In the genomic region with DNA sequence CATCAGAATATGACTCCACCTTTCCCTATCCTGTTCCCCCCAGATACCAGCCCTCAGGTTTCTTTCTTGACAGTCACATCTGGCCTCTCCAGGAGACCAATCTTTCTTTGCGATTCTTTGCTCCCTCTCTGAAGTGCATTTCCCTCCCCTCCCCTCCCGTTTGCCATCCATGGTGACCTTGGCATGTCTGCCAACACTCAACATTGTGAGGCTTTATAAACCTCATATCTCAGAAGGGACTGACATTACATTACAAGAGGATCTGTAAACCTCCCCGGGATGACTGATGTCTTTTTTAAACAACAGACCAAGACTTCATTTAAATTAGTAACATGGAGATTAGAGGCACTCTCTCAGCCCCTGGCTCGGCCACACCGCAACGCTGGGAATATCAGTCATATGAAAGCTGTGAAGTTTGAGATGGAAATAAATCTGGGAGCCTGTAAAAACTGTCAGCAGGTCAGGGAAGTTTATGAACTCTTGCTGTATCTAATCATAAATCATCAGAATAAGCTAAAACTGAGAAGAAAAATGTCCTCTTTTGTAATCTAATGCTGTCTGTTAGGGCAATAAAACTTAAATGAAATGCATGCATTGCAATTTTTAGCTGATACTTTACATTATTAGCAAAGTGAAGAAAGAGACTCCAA, we compare ENCODE assay signal across 22 cellular contexts.
DNase-seq lines count a peak whose midpoint lies in the region; ATAC-seq, FAIRE-seq and TF ChIP-seq lines count a peak whose summit lies in the region.
"Had no signal": no experiment of that assay in that cellular context is flagged by ENCODE, and none has a peak within 500 bp of the region (broad histone marks: within the 10 kb centered on the region; RNA-seq: fewer than 3 reads in every experiment).

No MANE protein-coding gene starts in this region.

- H3K4me2 ChIP-seq in K562 (ENCODE audit: insufficient read depth, low read length): no peak overlapping the region
- H3K4me2 ChIP-seq: PC-9 had no signal

- no peak for FAIRE-seq in K562 (lab: Jason Lieb, UNC)

- H3K27me3 ChIP-seq in cardiac muscle cell (no peaks in the 10 kb centered on the region), K562 (ENCODE audit: control insufficient read depth in 2 of 2, insufficient read depth in 2 of 2, low read length in 2 of 2) (peaks cover 0 to 12% of the 10 kb centered on the region in 2 experiments; a peak in 1 of 5 replicates), transverse colon (no peaks in the 10 kb centered on the region)
- no peaks in the 10 kb centered on the region for H3K27me3 ChIP-seq in CD8-positive, alpha-beta T cell (ENCODE audit: insufficient read depth, low read length)
- H3K27me3 ChIP-seq: BE2C had no signal

- DNase-seq in cardiac muscle cell (ENCODE audit: low read depth in 1 of 2, low spot score in 1 of 2) (peak in 1 of 2 donors; percentile 53), Right ventricle myocardium inferior (ENCODE audit: missing footprints) (no peak), K562 (ENCODE audit: extremely low read depth in 1 of 4, low spot score in 3 of 4) (no peak), mucosa of descending colon (peak in 1 of 3 donors; percentile 29), transverse colon (no peak)
- DNase-seq in CD8-positive, alpha-beta T cell: no peak
- DNase-seq: 8988T; ACHN; BE2C; KBM-7; NCI-H1105 treated with DMSO at 0.1 percent for 48 hours; NCI-H146; NCI-H1930; NCI-H2107; NCI-H446; NCI-H524 treated with DMSO at 0.1 percent for 48 hours; NCI-H774; NK-92 treated with Interleukin-12 subunit alpha and Interleukin-12 subunit beta, amount 100 ng/mL, for 24 hours; SHP77 had no signal

- 2% methylated on average over 6 of the region's 6 CpGs for WGBS in K562 (ENCODE audit: insufficient coverage, low coverage, missing lambda C conversion rate)
- WGBS in transverse colon (ENCODE audit: low coverage in 1 of 2), 2 donors: 25 to 32% methylated on average over 6 of the region's 6 CpGs

- no peaks in the 10 kb centered on the region for H4K20me1 ChIP-seq in K562 (replicated peaks; ENCODE audit: control insufficient read depth, insufficient read depth, low read length)

- TF ChIP-seq RAD21 in K562 (CRISPR knock-in tag; conservative IDR thresholded peaks at IDR 0.05 in 1 of 2, IDR thresholded peaks at IDR 0.05 in 1 of 2): no peak

- no peak for TF ChIP-seq POLR2A in K562 (conservative IDR thresholded peaks at IDR 0.05)
- TF ChIP-seq POLR2A in transverse colon (IDR thresholded peaks at IDR 0.05): no peak

- H3K4me1 ChIP-seq in cardiac muscle cell (ENCODE audit: low read depth): peaks cover 8% of the 10 kb centered on the region
- H3K4me1 ChIP-seq in K562 (replicated peaks in 1 of 2; ENCODE audit: control insufficient read depth in 2 of 2, insufficient read depth in 2 of 2, low read length in 2 of 2): no peaks in the 10 kb centered on the region
- peaks cover 17% of the 10 kb centered on the region for H3K4me1 ChIP-seq in mucosa of descending colon (ENCODE audit: low read depth)
- H3K4me1 ChIP-seq in transverse colon: peaks cover 0 to 32% (median 19%) of the 10 kb centered on the region in 4 donors
- H3K4me1 ChIP-seq in CD8-positive, alpha-beta T cell (ENCODE audit: insufficient read depth, low read length): no peaks in the 10 kb centered on the region
- H3K4me1 ChIP-seq: BE2C had no signal

- no peak overlapping the region for H3K9ac ChIP-seq in K562 (ENCODE audit: insufficient read depth in 1 of 2, low read depth in 2 of 2, low read length in 2 of 2)

- H3K36me3 ChIP-seq in cardiac muscle cell: no peaks in the 10 kb centered on the region
- H3K36me3 ChIP-seq in K562 (ENCODE audit: control insufficient read depth, insufficient read depth, low read length): no peaks in the 10 kb centered on the region
- no peaks in the 10 kb centered on the region for H3K36me3 ChIP-seq in mucosa of descending colon (ENCODE audit: low read depth)
- no peaks in the 10 kb centered on the region for H3K36me3 ChIP-seq in transverse colon
- no peaks in the 10 kb centered on the region for H3K36me3 ChIP-seq in CD8-positive, alpha-beta T cell (ENCODE audit: insufficient read depth, low read length)
- H3K36me3 ChIP-seq: BE2C had no signal

- no peak for ATAC-seq in Right ventricle myocardium inferior
- no peak for ATAC-seq in K562
- ATAC-seq in mucosa of descending colon: peak; percentile 13
- no peak for ATAC-seq in HG02938 (IDR thresholded peaks at IDR 0.05; ENCODE audit: unreplicated experiment)
- ATAC-seq in CD8-positive, alpha-beta T cell: no peak
- ATAC-seq: HCT116 had no signal

- H3K27ac Mint-ChIP-seq in CD8-positive, alpha-beta T cell: no peak overlapping the region

- H3K9me1 ChIP-seq in K562 (ENCODE audit: control insufficient read depth, insufficient read depth, low read length): no peaks in the 10 kb centered on the region

- H3K4me3 ChIP-seq in cardiac muscle cell (no peak overlapping the region), K562 (no peak overlapping the region), mucosa of descending colon (no peak overlapping the region), transverse colon (no peak overlapping the region)
- no peak overlapping the region for H3K4me3 ChIP-seq in CD8-positive, alpha-beta T cell (ENCODE audit: low read depth, low read length)
- H3K4me3 ChIP-seq: PC-9 had no signal

- POLR2A ChIA-PET in K562 (lab: Yijun Ruan, JAX): interaction anchor here (1.0 kb wide), 1 partner anchor 29 kb away, joined by 4 read pairs; no protein-coding TSS in a partner anchor
- POLR2A ChIA-PET in CD8-positive, alpha-beta T cell (lab: Charles Lee): no interaction called here

- TF ChIP-seq CTCF in cardiac muscle cell (IDR thresholded peaks at IDR 0.05; ENCODE audit: low read depth, low read length) (no peak), K562 (IDR thresholded peaks at IDR 0.05 in 2 of 3, conservative IDR thresholded peaks at IDR 0.05 in 1 of 3; ENCODE audit: insufficient read depth in 2 of 3, low read depth in 1 of 3, low read length in 3 of 3) (no peak), mucosa of descending colon (IDR thresholded peaks at IDR 0.05) (no peak), transverse colon (IDR thresholded peaks at IDR 0.05) (no peak)
- no peak for TF ChIP-seq CTCF in CD8-positive, alpha-beta T cell (IDR thresholded peaks at IDR 0.05)

- in situ Hi-C loops in K562 (cut with MboI): no loop called here
- in situ Hi-C loops in transverse colon (cut with MboI; ENCODE audit: low pct_ligation_motif_present in 1 of 4, low pct_unique_long_range_greater_than_20kb in 1 of 4, low sequenced_read_pairs in 3 of 4): no loop called here

- CTCF ChIA-PET in K562 (lab: Yijun Ruan, JAX; ENCODE audit: low intra/inter-chr PET ratio): no interaction called here
- CTCF ChIA-PET in CD8-positive, alpha-beta T cell (lab: Charles Lee): no interaction called here

- no peak overlapping the region for H2AFZ ChIP-seq in K562 (ENCODE audit: low read depth, low read length)
- H2AFZ ChIP-seq: PC-9 had no signal

- H3K4me1 Mint-ChIP-seq in CD8-positive, alpha-beta T cell (ENCODE audit: low read depth): no peaks in the 10 kb centered on the region

- H3K27ac ChIP-seq in cardiac muscle cell (peak overlapping the region; percentile 66), K562 (ENCODE audit: extremely low read depth, low read depth, low read length) (no peak overlapping the region), transverse colon (peak overlapping the region in 3 of 4 donors; percentile 34 to 61 (median 50))
- no peak overlapping the region for H3K27ac ChIP-seq in CD8-positive, alpha-beta T cell (ENCODE audit: low read depth, low read length)
- H3K27ac ChIP-seq: PC-9 had no signal

- peaks cover 2% of the 10 kb centered on the region for H3K27me3 Mint-ChIP-seq in CD8-positive, alpha-beta T cell (ENCODE audit: low read depth)

- no peaks in the 10 kb centered on the region for H3K36me3 Mint-ChIP-seq in CD8-positive, alpha-beta T cell

- intact Hi-C loops in Right ventricle myocardium inferior (cut with DNase I) (no loop called here), K562 (cut with micrococcal nuclease) (no loop called here), mucosa of descending colon (cut with DNase I, micrococcal nuclease) (no loop called here), transverse colon (cut with DNase I; ENCODE audit: low total_unique reads) (no loop called here)
- intact Hi-C loops in CD8-positive, alpha-beta T cell (cut with DNase I, micrococcal nuclease): no loop called here

- no peak for TF ChIP-seq EP300 in K562 (IDR thresholded peaks at IDR 0.05; ENCODE audit: low read length)
- TF ChIP-seq EP300 in transverse colon (IDR thresholded peaks at IDR 0.05; ENCODE audit: low read depth): no peak

- no peaks in the 10 kb centered on the region for H3K9me3 ChIP-seq in cardiac muscle cell (ENCODE audit: low read depth)
- H3K9me3 ChIP-seq in K562 (replicated peaks; ENCODE audit: control insufficient read depth, insufficient read depth, low read depth, low read length): no peaks in the 10 kb centered on the region
- no peaks in the 10 kb centered on the region for H3K9me3 ChIP-seq in mucosa of descending colon
- H3K9me3 ChIP-seq in transverse colon: no peaks in the 10 kb centered on the region
- no peaks in the 10 kb centered on the region for H3K9me3 ChIP-seq in CD8-positive, alpha-beta T cell (ENCODE audit: low read length)
- H3K9me3 ChIP-seq: BE2C had no signal

- BruUV-seq in K562 (replicated peaks; lab: Mats Ljungman, UMichigan): no TSS peak

- no peaks in the 10 kb centered on the region for H3K9me3 Mint-ChIP-seq in CD8-positive, alpha-beta T cell

- no peak overlapping the region for H3K4me3 Mint-ChIP-seq in CD8-positive, alpha-beta T cell

- no peaks in the 10 kb centered on the region for H3K79me2 ChIP-seq in K562 (ENCODE audit: control insufficient read depth, insufficient read depth, low read length)

TF ChIP-seq in K562, 482 proteins besides CTCF, POLR2A, EP300 and RAD21 (continues in another document):
- TF ChIP-seq ZNF316 (IDR thresholded peaks at IDR 0.05): 0 out of 2 replicates have a peak, but pooled peaks have one; percentile 13
- no peak for TF ChIP-seq ZNF184 (CRISPR knock-in tag; IDR thresholded peaks at IDR 0.05)

Comparison
In these comparisons a context has a peak if more than half of its experiments do, and no peak if none do; other contexts are left out.
1. H3K27ac ChIP-seq: peak in cardiac muscle cell (single experiment) and transverse colon (3 of 4); none in K562 (single experiment) and CD8-positive, alpha-beta T cell (single experiment).